Comparison of ENCODE assay signal across 23 cellular contexts in the genomic region with DNA sequence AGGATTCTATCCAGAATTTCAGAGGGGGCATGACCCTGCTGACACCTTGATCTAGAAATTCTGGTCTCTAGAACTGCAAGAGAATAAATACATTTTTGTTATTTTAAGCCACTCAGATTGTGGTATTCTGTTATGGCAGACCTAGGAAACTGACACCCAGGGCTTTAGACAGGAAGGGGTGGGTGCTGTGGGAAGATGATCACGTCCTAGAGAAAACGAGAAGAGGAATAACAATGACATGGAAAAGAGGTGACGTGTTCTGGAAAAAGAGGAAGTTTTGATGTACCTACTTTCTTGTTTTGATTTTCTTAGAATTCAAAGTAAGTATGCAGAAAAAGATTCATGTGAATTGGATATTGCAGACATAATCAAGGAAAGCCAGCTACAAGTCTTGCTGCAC.
"Had no signal": no experiment of that assay in that cellular context is flagged by ENCODE, and none has a peak within 500 bp of the region (broad histone marks: within the 10 kb centered on the region; RNA-seq: fewer than 3 reads in every experiment).

No MANE protein-coding gene starts in this region.

- H3K9me3 Mint-ChIP-seq: central memory CD8-positive, alpha-beta T cell; effector memory CD8-positive, alpha-beta T cell had no signal

- H3K4me1 Mint-ChIP-seq: central memory CD8-positive, alpha-beta T cell; neural progenitor cell had no signal

- H3K9me3 ChIP-seq: ovary, testis had no signal

- H3K4me3 ChIP-seq: neural progenitor cell, ovary, spleen, stomach, testis had no signal

- H3K27me3 Mint-ChIP-seq: activated CD4-positive, alpha-beta T cell treated with anti-CD3 and anti-CD28 coated beads for 36 hours; central memory CD8-positive, alpha-beta T cell had no signal

- DNase-seq: activated CD4-positive, alpha-beta T cell treated with anti-CD3 and anti-CD28 coated beads for 36 hours; activated CD8-positive, alpha-beta T cell treated with anti-CD3 and anti-CD28 coated beads for 36 hours; activated gamma-delta T cell; activated naive CD8-positive, alpha-beta T cell treated with anti-CD3 and anti-CD28 coated beads, Interleukin-2, amount 10 ng/mL, durations not matched to agents 7 days and 5 days; activated T-cell treated with anti-CD3 and anti-CD28 coated beads, Interleukin-2, amount 50 U/mL, for 48 hours; anterior cingulate cortex; brain microvascular endothelial cell; cortex of kidney; effector memory CD8-positive, alpha-beta T cell; head of caudate nucleus; kidney glomerular epithelial cell; left ventricle myocardium superior; mesenchymal stem cell; ovary; spleen; stomach; T-helper 9 cell; testis; WERI-Rb-1 had no signal

- H3K27me3 ChIP-seq: brain microvascular endothelial cell, neural progenitor cell, ovary, spleen, stomach, testis had no signal

- H3K4me1 ChIP-seq: neural progenitor cell had no signal

- ATAC-seq: activated CD4-positive, alpha-beta T cell treated with anti-CD3 and anti-CD28 coated beads for 36 hours; activated CD8-positive, alpha-beta T cell treated with anti-CD3 and anti-CD28 coated beads for 36 hours; effector memory CD8-positive, alpha-beta T cell; left ventricle myocardium superior; sciatic nerve had no signal

- H3K27ac ChIP-seq: brain microvascular endothelial cell, epithelial cell of prostate, neural progenitor cell, ovary, spleen, stomach, testis, WERI-Rb-1 had no signal

- H3K27ac Mint-ChIP-seq: activated CD4-positive, alpha-beta T cell treated with anti-CD3 and anti-CD28 coated beads for 36 hours; activated CD8-positive, alpha-beta T cell treated with anti-CD3 and anti-CD28 coated beads for 36 hours; activated naive CD8-positive, alpha-beta T cell treated with anti-CD3 and anti-CD28 coated beads, Interleukin-2, amount 10 ng/mL, durations not matched to agents 7 days and 5 days; neural progenitor cell had no signal

- H3K9ac ChIP-seq: neural progenitor cell had no signal

- H3K4me3 Mint-ChIP-seq: activated CD4-positive, alpha-beta T cell treated with anti-CD3 and anti-CD28 coated beads for 36 hours; activated CD8-positive, alpha-beta T cell treated with anti-CD3 and anti-CD28 coated beads for 36 hours; activated naive CD8-positive, alpha-beta T cell treated with anti-CD3 and anti-CD28 coated beads, Interleukin-2, amount 10 ng/mL, durations not matched to agents 7 days and 5 days; central memory CD8-positive, alpha-beta T cell; effector memory CD8-positive, alpha-beta T cell; neural progenitor cell had no signal

- H3K36me3 Mint-ChIP-seq: activated naive CD8-positive, alpha-beta T cell treated with anti-CD3 and anti-CD28 coated beads, Interleukin-2, amount 10 ng/mL, durations not matched to agents 7 days and 5 days; neural progenitor cell had no signal

- H3K4me2 ChIP-seq: neural progenitor cell had no signal

- H3K36me3 ChIP-seq: brain microvascular endothelial cell, neural progenitor cell, ovary, spleen, stomach, WERI-Rb-1 had no signal
